Comparison of ENCODE assay signal across 1 cellular context in the genomic region with DNA sequence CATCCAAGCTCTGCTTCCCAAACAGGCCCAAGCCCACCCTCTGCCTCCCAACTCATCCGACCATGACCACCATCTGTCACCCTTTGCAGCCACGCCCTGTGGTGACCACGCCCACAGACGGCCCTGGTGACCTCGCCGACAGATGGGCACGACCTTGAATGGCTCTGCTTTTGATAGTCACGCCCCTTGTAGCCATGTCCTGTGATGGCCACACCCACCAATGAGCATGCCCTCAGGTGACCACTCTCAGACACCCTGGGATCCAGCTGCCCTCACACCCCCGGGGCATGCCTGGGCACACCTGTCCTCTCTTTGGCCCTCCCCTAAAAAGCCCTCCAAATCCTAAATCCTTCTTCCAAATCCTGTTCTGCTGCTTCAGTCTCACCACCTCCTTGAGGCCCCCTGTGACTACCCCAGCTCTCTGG.
TF ChIP-seq lines count a peak whose summit lies in the region.

No MANE protein-coding gene starts in this region.

TF ChIP-seq in HEK293, 187 proteins besides CTCF, POLR2A, EP300 and RAD21 (continued from another document):
- TF ChIP-seq, protein P1, sequence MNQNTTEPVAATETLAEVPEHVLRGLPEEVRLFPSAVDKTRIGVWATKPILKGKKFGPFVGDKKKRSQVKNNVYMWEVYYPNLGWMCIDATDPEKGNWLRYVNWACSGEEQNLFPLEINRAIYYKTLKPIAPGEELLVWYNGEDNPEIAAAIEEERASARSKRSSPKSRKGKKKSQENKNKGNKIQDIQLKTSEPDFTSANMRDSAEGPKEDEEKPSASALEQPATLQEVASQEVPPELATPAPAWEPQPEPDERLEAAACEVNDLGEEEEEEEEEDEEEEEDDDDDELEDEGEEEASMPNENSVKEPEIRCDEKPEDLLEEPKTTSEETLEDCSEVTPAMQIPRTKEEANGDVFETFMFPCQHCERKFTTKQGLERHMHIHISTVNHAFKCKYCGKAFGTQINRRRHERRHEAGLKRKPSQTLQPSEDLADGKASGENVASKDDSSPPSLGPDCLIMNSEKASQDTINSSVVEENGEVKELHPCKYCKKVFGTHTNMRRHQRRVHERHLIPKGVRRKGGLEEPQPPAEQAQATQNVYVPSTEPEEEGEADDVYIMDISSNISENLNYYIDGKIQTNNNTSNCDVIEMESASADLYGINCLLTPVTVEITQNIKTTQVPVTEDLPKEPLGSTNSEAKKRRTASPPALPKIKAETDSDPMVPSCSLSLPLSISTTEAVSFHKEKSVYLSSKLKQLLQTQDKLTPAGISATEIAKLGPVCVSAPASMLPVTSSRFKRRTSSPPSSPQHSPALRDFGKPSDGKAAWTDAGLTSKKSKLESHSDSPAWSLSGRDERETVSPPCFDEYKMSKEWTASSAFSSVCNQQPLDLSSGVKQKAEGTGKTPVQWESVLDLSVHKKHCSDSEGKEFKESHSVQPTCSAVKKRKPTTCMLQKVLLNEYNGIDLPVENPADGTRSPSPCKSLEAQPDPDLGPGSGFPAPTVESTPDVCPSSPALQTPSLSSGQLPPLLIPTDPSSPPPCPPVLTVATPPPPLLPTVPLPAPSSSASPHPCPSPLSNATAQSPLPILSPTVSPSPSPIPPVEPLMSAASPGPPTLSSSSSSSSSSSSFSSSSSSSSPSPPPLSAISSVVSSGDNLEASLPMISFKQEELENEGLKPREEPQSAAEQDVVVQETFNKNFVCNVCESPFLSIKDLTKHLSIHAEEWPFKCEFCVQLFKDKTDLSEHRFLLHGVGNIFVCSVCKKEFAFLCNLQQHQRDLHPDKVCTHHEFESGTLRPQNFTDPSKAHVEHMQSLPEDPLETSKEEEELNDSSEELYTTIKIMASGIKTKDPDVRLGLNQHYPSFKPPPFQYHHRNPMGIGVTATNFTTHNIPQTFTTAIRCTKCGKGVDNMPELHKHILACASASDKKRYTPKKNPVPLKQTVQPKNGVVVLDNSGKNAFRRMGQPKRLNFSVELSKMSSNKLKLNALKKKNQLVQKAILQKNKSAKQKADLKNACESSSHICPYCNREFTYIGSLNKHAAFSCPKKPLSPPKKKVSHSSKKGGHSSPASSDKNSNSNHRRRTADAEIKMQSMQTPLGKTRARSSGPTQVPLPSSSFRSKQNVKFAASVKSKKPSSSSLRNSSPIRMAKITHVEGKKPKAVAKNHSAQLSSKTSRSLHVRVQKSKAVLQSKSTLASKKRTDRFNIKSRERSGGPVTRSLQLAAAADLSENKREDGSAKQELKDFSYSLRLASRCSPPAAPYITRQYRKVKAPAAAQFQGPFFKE (tag by site-specific recombination; IDR thresholded peaks at IDR 0.05; ENCODE audit: borderline replicate concordance): 0 out of 2 replicates have a peak, but pooled peaks have one; percentile 22
- no peak for TF ChIP-seq GLI2 (tag by site-specific recombination; IDR thresholded peaks at IDR 0.05; ENCODE audit: borderline replicate concordance, low read depth)
- TF ChIP-seq, protein P2, sequence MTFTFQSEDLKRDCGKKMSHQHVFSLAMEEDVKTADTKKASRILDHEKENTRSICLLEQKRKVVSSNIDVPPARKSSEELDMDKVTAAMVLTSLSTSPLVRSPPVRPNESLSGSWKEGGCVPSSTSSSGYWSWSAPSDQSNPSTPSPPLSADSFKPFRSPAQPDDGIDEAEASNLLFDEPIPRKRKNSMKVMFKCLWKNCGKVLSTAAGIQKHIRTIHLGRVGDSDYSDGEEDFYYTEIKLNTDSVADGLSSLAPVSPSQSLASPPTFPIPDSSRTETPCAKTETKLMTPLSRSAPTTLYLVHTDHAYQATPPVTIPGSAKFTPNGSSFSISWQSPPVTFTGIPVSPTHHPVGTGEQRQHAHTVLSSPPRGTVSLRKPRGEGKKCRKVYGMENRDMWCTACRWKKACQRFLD (tag by site-specific recombination; IDR thresholded peaks at IDR 0.05): no peak
- TF ChIP-seq, protein P3, sequence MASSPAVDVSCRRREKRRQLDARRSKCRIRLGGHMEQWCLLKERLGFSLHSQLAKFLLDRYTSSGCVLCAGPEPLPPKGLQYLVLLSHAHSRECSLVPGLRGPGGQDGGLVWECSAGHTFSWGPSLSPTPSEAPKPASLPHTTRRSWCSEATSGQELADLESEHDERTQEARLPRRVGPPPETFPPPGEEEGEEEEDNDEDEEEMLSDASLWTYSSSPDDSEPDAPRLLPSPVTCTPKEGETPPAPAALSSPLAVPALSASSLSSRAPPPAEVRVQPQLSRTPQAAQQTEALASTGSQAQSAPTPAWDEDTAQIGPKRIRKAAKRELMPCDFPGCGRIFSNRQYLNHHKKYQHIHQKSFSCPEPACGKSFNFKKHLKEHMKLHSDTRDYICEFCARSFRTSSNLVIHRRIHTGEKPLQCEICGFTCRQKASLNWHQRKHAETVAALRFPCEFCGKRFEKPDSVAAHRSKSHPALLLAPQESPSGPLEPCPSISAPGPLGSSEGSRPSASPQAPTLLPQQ (tag by site-specific recombination; IDR thresholded peaks at IDR 0.05): no peak
- no peak for TF ChIP-seq GLIS1 (tag by site-specific recombination; IDR thresholded peaks at IDR 0.05)
- TF ChIP-seq ZFHX2 (tag by site-specific recombination; conservative IDR thresholded peaks at IDR 0.05): no peak
- no peak for TF ChIP-seq ZBTB48 (tag by site-specific recombination; IDR thresholded peaks at IDR 0.05)
- TF ChIP-seq MZF1 (tag by site-specific recombination; IDR thresholded peaks at IDR 0.05; ENCODE audit: borderline replicate concordance): no peak
- TF ChIP-seq, protein P4, sequence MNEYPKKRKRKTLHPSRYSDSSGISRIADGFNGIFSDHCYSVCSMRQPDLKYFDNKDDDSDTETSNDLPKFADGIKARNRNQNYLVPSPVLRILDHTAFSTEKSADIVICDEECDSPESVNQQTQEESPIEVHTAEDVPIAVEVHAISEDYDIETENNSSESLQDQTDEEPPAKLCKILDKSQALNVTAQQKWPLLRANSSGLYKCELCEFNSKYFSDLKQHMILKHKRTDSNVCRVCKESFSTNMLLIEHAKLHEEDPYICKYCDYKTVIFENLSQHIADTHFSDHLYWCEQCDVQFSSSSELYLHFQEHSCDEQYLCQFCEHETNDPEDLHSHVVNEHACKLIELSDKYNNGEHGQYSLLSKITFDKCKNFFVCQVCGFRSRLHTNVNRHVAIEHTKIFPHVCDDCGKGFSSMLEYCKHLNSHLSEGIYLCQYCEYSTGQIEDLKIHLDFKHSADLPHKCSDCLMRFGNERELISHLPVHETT (tag by site-specific recombination; IDR thresholded peaks at IDR 0.05): no peak
- TF ChIP-seq HOXD13 (CRISPR knock-in tag; IDR thresholded peaks at IDR 0.05; ENCODE audit: borderline replicate concordance): no peak
- TF ChIP-seq ZNF37A (tag by site-specific recombination; IDR thresholded peaks at IDR 0.05): no peak
- no peak for TF ChIP-seq ZEB2 (tag by site-specific recombination; IDR thresholded peaks at IDR 0.05)
- no peak for TF ChIP-seq ZBTB7A (tag by site-specific recombination; IDR thresholded peaks at IDR 0.05; ENCODE audit: low read depth)
- TF ChIP-seq, protein P5, sequence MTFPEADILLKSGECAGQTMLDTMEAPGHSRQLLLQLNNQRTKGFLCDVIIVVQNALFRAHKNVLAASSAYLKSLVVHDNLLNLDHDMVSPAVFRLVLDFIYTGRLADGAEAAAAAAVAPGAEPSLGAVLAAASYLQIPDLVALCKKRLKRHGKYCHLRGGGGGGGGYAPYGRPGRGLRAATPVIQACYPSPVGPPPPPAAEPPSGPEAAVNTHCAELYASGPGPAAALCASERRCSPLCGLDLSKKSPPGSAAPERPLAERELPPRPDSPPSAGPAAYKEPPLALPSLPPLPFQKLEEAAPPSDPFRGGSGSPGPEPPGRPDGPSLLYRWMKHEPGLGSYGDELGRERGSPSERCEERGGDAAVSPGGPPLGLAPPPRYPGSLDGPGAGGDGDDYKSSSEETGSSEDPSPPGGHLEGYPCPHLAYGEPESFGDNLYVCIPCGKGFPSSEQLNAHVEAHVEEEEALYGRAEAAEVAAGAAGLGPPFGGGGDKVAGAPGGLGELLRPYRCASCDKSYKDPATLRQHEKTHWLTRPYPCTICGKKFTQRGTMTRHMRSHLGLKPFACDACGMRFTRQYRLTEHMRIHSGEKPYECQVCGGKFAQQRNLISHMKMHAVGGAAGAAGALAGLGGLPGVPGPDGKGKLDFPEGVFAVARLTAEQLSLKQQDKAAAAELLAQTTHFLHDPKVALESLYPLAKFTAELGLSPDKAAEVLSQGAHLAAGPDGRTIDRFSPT (tag by site-specific recombination; IDR thresholded peaks at IDR 0.05): peak; percentile 43; the same call in 1 of the 2 replicates
- no peak for TF ChIP-seq WT1 (tag by site-specific recombination; IDR thresholded peaks at IDR 0.05)
- TF ChIP-seq ZIC2 (tag by site-specific recombination; IDR thresholded peaks at IDR 0.05): no peak
- TF ChIP-seq SP2 (tag by site-specific recombination; IDR thresholded peaks at IDR 0.05): peak; percentile 34
- TF ChIP-seq, protein P6, sequence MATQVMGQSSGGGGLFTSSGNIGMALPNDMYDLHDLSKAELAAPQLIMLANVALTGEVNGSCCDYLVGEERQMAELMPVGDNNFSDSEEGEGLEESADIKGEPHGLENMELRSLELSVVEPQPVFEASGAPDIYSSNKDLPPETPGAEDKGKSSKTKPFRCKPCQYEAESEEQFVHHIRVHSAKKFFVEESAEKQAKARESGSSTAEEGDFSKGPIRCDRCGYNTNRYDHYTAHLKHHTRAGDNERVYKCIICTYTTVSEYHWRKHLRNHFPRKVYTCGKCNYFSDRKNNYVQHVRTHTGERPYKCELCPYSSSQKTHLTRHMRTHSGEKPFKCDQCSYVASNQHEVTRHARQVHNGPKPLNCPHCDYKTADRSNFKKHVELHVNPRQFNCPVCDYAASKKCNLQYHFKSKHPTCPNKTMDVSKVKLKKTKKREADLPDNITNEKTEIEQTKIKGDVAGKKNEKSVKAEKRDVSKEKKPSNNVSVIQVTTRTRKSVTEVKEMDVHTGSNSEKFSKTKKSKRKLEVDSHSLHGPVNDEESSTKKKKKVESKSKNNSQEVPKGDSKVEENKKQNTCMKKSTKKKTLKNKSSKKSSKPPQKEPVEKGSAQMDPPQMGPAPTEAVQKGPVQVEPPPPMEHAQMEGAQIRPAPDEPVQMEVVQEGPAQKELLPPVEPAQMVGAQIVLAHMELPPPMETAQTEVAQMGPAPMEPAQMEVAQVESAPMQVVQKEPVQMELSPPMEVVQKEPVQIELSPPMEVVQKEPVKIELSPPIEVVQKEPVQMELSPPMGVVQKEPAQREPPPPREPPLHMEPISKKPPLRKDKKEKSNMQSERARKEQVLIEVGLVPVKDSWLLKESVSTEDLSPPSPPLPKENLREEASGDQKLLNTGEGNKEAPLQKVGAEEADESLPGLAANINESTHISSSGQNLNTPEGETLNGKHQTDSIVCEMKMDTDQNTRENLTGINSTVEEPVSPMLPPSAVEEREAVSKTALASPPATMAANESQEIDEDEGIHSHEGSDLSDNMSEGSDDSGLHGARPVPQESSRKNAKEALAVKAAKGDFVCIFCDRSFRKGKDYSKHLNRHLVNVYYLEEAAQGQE (tag by site-specific recombination; IDR thresholded peaks at IDR 0.05): no peak
- TF ChIP-seq ZNF426 (tag by site-specific recombination; IDR thresholded peaks at IDR 0.05): no peak
- TF ChIP-seq, protein P7, sequence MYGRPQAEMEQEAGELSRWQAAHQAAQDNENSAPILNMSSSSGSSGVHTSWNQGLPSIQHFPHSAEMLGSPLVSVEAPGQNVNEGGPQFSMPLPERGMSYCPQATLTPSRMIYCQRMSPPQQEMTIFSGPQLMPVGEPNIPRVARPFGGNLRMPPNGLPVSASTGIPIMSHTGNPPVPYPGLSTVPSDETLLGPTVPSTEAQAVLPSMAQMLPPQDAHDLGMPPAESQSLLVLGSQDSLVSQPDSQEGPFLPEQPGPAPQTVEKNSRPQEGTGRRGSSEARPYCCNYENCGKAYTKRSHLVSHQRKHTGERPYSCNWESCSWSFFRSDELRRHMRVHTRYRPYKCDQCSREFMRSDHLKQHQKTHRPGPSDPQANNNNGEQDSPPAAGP (tag by site-specific recombination; IDR thresholded peaks at IDR 0.05): 0 out of 2 replicates have a peak, but pooled peaks have one; percentile 20
- no peak for TF ChIP-seq ZNF660 (tag by site-specific recombination; IDR thresholded peaks at IDR 0.05)
- TF ChIP-seq KLF1 (tag by site-specific recombination; IDR thresholded peaks at IDR 0.05): peak; percentile 97
- TF ChIP-seq ZBTB21 (tag by site-specific recombination; IDR thresholded peaks at IDR 0.05): no peak
- TF ChIP-seq, protein P8, sequence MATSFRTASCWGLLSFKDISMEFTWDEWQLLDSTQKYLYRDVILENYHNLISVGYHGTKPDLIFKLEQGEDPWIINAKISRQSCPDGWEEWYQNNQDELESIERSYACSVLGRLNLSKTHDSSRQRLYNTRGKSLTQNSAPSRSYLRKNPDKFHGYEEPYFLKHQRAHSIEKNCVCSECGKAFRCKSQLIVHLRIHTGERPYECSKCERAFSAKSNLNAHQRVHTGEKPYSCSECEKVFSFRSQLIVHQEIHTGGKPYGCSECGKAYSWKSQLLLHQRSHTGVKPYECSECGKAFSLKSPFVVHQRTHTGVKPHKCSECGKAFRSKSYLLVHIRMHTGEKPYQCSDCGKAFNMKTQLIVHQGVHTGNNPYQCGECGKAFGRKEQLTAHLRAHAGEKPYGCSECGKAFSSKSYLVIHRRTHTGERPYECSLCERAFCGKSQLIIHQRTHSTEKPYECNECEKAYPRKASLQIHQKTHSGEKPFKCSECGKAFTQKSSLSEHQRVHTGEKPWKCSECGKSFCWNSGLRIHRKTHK (tag by site-specific recombination; IDR thresholded peaks at IDR 0.05): no peak
- peak; percentile 55 for TF ChIP-seq SP3 (tag by site-specific recombination; IDR thresholded peaks at IDR 0.05)
